In the genomic region with DNA sequence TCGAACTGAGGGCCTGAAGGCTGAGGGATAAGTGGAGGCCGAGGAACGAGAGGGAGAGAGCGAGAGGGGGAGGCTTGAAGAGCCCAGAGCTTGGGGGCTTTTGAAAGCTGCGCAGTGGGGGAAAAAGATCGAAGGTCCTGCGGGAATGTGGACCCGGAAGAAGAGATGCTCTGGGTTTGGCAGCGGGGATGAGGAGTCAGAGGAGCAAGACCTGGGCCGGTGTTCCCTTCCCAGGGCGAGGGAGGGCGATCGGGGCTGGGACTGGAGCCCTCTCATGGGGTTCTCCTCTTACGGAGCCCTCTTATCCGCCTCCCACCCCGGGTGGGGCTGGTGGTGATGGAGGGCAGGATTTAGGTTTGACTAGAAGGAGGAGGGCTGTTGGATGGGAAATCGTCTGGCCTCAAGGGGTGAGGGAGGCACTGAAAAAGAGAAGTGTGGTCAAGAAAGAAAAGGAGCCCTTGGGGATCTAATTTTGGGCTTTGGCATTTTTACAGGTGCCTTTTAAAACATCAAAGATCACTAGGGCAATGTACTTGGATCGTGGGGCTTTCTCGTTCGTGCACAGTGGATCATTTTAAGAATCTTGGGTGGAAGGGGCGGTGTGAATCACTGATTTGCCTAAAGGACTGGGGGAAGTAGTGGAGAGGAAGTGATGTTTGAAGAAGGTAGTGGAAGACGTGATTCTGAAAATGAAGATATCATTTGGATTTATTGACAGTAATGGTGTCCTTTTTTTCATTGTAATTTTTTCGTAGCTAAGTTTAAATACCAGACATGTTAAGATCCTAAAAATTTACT, we compare ENCODE assay signal across 8 cellular contexts. TPM values are rescaled to one million over a fixed set of nuclear protein-coding genes. Genes with fewer than 3 reads are reported as not detected.
DNase-seq lines count a peak whose midpoint lies in the region; ATAC-seq and TF ChIP-seq lines count a peak whose summit lies in the region.

No MANE protein-coding gene starts in this region.

- in situ Hi-C loops in mammary epithelial cell (cut with MboI; ENCODE audit: low sequenced_read_pairs in 2 of 2): loop anchor here in 1 of 2 donors (10.0 kb wide), 1 partner anchor 123 kb away; a partner anchor contains a TSS

- peaks cover 54% of the 10 kb centered on the region for H3K79me2 ChIP-seq in mammary epithelial cell (ENCODE audit: insufficient read depth, low read length)

- TF ChIP-seq CTCF in mammary epithelial cell (conservative IDR thresholded peaks at IDR 0.05 in 1 of 2, IDR thresholded peaks at IDR 0.05 in 1 of 2; ENCODE audit: extremely low read depth in 1 of 2, insufficient read depth in 1 of 2, low read depth in 1 of 2, low read length in 2 of 2): no peak

- H3K9me3 ChIP-seq in mammary epithelial cell (replicated peaks; ENCODE audit: insufficient read depth, low read length) (no peaks in the 10 kb centered on the region), skeletal muscle tissue (ENCODE audit: control insufficient read depth in 3 of 3, low read length in 3 of 3) (no peaks in the 10 kb centered on the region)

- CTCF ChIA-PET in mammary epithelial cell (lab: Charles Lee; ENCODE audit: low non-redundant PET): interaction anchor here (0.5 to 0.9 kb wide), 3 partner anchors 12 to 75 kb away, joined by 5 to 12 read pairs (median 6); no protein-coding TSS in a partner anchor

- H3K4me3 ChIP-seq in mammary epithelial cell (replicated peaks in 1 of 3; ENCODE audit: insufficient read depth in 1 of 3, low read depth in 2 of 3, low read length in 3 of 3) (peak overlapping the region; percentile 91 to 98 (median 95)), skeletal muscle tissue (ENCODE audit: low read length in 3 of 3) (peak overlapping the region; percentile 81 to 98 (median 95))

- H3K36me3 ChIP-seq in mammary epithelial cell (ENCODE audit: insufficient read depth, low read length) (peaks cover 1% of the 10 kb centered on the region), skeletal muscle tissue (ENCODE audit: control insufficient read depth in 3 of 3, insufficient read depth in 3 of 3, low read length in 3 of 3) (no peaks in the 10 kb centered on the region)

- intact Hi-C loops in mammary epithelial cell (cut with micrococcal nuclease): loop anchor here (2.0 to 5.0 kb wide), 2 partner anchors 75 to 119 kb away; no protein-coding TSS in a partner anchor

- peak; percentile 66 for DNase-seq in EH (ENCODE audit: low read depth)
- peak in 3 of 5 experiments; percentile 25 to 70 (median 34) for DNase-seq in T-helper 2 cell
- DNase-seq in mammary epithelial cell: peak; percentile 51
- peak; percentile 65 for DNase-seq in iPS-NIHi11 (ENCODE audit: low spot score)
- DNase-seq in NCI-H187 treated with DMSO at 0.1 percent for 48 hours (lab: John Stamatoyannopoulos, UW): no peak

- dilution Hi-C loops in mammary epithelial cell (cut with HindIII; ENCODE audit: low sequenced_read_pairs): no loop called here

- TF ChIP-seq EP300 in Ishikawa (IDR thresholded peaks at IDR 0.05; ENCODE audit: borderline replicate concordance): no peak

- peak overlapping the region; percentile 77 for H3K27ac ChIP-seq in mammary epithelial cell (ENCODE audit: insufficient read depth, low read depth, low read length)
- H3K27ac ChIP-seq in skeletal muscle tissue (ENCODE audit: low read depth, low read length): peak overlapping the region; percentile 99

- peak overlapping the region; percentile 95 for H2AFZ ChIP-seq in mammary epithelial cell (ENCODE audit: low read depth, low read length)

- WGBS in mammary epithelial cell (ENCODE audit: low coverage, missing lambda C conversion rate): 0% methylated on average over 11 of the region's 23 CpGs

- peak; percentile 34 for ATAC-seq in GM21717 (IDR thresholded peaks at IDR 0.05; ENCODE audit: unreplicated experiment)

- H3K4me1 ChIP-seq in mammary epithelial cell (ENCODE audit: insufficient read depth, low read length) (peaks cover 20% of the 10 kb centered on the region), skeletal muscle tissue (ENCODE audit: control insufficient read depth in 3 of 3, insufficient read depth in 3 of 3, low read length in 3 of 3) (peaks cover 39 to 57% (median 39%) of the 10 kb centered on the region in 3 donors)

- H3K27me3 ChIP-seq in mammary epithelial cell (ENCODE audit: insufficient read depth, low read length): no peaks in the 10 kb centered on the region
- no peaks in the 10 kb centered on the region for H3K27me3 ChIP-seq in skeletal muscle tissue (ENCODE audit: control insufficient read depth in 3 of 3, insufficient read depth in 3 of 3, low read length in 3 of 3)

- TF ChIP-seq RAD21 in Ishikawa (IDR thresholded peaks at IDR 0.05; ENCODE audit: low read depth): no peak

- H4K20me1 ChIP-seq in mammary epithelial cell (ENCODE audit: insufficient read depth, low read length): no peaks in the 10 kb centered on the region

- no TSS peak for BruUV-seq in mammary epithelial cell (replicated peaks; lab: Mats Ljungman, UMichigan)

- peak overlapping the region; percentile 94 for H3K9ac ChIP-seq in mammary epithelial cell (ENCODE audit: insufficient read depth, low read length)
- peak overlapping the region; percentile 93 to 98 (median 98) for H3K9ac ChIP-seq in skeletal muscle tissue (ENCODE audit: low read depth in 1 of 3, low read length in 3 of 3)

- peak overlapping the region; percentile 96 for H3K4me2 ChIP-seq in mammary epithelial cell (ENCODE audit: insufficient read depth, low read depth, low read length)

TF ChIP-seq in Ishikawa, 13 proteins besides CTCF, POLR2A, EP300 and RAD21:
- TF ChIP-seq TCF12 (IDR thresholded peaks at IDR 0.05; ENCODE audit: low read depth) (no peak), CREB1 (IDR thresholded peaks at IDR 0.05; ENCODE audit: low read depth) (no peak), FOXM1 (IDR thresholded peaks at IDR 0.05; ENCODE audit: borderline replicate concordance, low read depth) (no peak), ZBTB7A (IDR thresholded peaks at IDR 0.05; ENCODE audit: low read depth) (peak; percentile 41; the same call in 1 of the 2 replicates), TAF1 (IDR thresholded peaks at IDR 0.05; ENCODE audit: low read depth) (0 out of 2 replicates have a peak, but pooled peaks have one; percentile 41), EGR1 (IDR thresholded peaks at IDR 0.05) (no peak)
- TF ChIP-seq, protein P1, sequence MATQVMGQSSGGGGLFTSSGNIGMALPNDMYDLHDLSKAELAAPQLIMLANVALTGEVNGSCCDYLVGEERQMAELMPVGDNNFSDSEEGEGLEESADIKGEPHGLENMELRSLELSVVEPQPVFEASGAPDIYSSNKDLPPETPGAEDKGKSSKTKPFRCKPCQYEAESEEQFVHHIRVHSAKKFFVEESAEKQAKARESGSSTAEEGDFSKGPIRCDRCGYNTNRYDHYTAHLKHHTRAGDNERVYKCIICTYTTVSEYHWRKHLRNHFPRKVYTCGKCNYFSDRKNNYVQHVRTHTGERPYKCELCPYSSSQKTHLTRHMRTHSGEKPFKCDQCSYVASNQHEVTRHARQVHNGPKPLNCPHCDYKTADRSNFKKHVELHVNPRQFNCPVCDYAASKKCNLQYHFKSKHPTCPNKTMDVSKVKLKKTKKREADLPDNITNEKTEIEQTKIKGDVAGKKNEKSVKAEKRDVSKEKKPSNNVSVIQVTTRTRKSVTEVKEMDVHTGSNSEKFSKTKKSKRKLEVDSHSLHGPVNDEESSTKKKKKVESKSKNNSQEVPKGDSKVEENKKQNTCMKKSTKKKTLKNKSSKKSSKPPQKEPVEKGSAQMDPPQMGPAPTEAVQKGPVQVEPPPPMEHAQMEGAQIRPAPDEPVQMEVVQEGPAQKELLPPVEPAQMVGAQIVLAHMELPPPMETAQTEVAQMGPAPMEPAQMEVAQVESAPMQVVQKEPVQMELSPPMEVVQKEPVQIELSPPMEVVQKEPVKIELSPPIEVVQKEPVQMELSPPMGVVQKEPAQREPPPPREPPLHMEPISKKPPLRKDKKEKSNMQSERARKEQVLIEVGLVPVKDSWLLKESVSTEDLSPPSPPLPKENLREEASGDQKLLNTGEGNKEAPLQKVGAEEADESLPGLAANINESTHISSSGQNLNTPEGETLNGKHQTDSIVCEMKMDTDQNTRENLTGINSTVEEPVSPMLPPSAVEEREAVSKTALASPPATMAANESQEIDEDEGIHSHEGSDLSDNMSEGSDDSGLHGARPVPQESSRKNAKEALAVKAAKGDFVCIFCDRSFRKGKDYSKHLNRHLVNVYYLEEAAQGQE (IDR thresholded peaks at IDR 0.05; ENCODE audit: low read depth): no peak
- TF ChIP-seq, protein P2, sequence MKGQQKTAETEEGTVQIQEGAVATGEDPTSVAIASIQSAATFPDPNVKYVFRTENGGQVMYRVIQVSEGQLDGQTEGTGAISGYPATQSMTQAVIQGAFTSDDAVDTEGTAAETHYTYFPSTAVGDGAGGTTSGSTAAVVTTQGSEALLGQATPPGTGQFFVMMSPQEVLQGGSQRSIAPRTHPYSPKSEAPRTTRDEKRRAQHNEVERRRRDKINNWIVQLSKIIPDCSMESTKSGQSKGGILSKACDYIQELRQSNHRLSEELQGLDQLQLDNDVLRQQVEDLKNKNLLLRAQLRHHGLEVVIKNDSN (IDR thresholded peaks at IDR 0.05): no peak

RNA-seq across cellular contexts. Expression of a gene that starts 0.6 kb away (rescaled TPM):
- total RNA-seq in mammary epithelial cell (10 to 100 TPM; 30.1 to 39.5 TPM), skeletal muscle tissue (17.7 TPM)
- polyA plus RNA-seq in mammary epithelial cell: 12.6 TPM
- polyA minus RNA-seq in mammary epithelial cell: 57.1 TPM
